1 cellular context compared by ENCODE assay signal in the genomic region with DNA sequence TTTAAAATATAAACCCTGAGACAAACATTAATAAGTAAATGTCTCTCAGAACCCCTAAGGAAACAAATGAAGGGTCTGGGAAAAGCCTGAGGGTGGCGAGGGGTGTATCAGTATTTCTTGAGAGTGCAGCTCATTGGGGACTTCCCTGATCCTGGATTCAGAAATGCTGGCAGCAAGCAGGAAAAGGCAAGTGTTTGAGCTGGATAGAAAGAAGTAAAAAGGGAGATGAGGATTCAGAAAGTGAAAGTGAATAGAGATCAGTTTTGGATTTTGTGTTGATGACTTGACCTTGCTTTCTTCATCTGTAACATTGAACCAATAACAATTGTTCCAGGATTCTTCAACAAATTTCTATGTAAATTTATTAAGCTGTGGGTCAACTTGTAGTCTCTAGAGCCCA.
TF ChIP-seq lines count a peak whose summit lies in the region.

No MANE protein-coding gene starts in this region.

TF ChIP-seq in IMR-90, 13 proteins besides CTCF, POLR2A, EP300 and RAD21 (continued from another document):
- TF ChIP-seq, protein P1, sequence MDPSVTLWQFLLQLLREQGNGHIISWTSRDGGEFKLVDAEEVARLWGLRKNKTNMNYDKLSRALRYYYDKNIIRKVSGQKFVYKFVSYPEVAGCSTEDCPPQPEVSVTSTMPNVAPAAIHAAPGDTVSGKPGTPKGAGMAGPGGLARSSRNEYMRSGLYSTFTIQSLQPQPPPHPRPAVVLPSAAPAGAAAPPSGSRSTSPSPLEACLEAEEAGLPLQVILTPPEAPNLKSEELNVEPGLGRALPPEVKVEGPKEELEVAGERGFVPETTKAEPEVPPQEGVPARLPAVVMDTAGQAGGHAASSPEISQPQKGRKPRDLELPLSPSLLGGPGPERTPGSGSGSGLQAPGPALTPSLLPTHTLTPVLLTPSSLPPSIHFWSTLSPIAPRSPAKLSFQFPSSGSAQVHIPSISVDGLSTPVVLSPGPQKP (IDR thresholded peaks at IDR 0.05; ENCODE audit: borderline replicate concordance, low read depth, low read length), result no peak
